In genomic region chr6:31037169-31037568, GRCh38 we compare ENCODE assay signal across 27 cellular contexts. TPM values are rescaled to one million over a fixed set of nuclear protein-coding genes. Genes with fewer than 3 reads are reported as not detected.
DNase-seq lines count a peak whose midpoint lies in the region; ATAC-seq and TF ChIP-seq lines count a peak whose summit lies in the region.
"Had no signal": no experiment of that assay in that cellular context is flagged by ENCODE, and none has a peak within 500 bp of the region (broad histone marks: within the 10 kb centered on the region; RNA-seq: fewer than 3 reads in every experiment).

No MANE protein-coding gene starts in this region.

- WGBS in mesenchymal stem cell: 95% methylated on average over 7 of the region's 7 CpGs
- WGBS in smooth muscle cell (ENCODE audit: low lambda C conversion rate): 77% methylated on average over 7 of the region's 7 CpGs

- H3K4me2 ChIP-seq in mesenchymal stem cell (ENCODE audit: low read length, poor library complexity, severe bottlenecking) (no peak overlapping the region), smooth muscle cell (peak overlapping the region; percentile 64)

- no peak overlapping the region for H3K4me3 ChIP-seq in mesenchymal stem cell (ENCODE audit: insufficient read depth in 1 of 2, low read depth in 1 of 2, low read length in 2 of 2)
- no peak overlapping the region for H3K4me3 ChIP-seq in smooth muscle cell
- H3K4me3 ChIP-seq in effector memory CD4-positive, alpha-beta T cell (ENCODE audit: insufficient read depth, low read depth, low read length, poor library complexity, severe bottlenecking): no peak overlapping the region
- H3K4me3 ChIP-seq: ascending aorta, heart left ventricle, prostate gland, tibial artery had no signal

- peaks cover 0 to 5% of the 10 kb centered on the region in 2 experiments for H3K27me3 ChIP-seq in mesenchymal stem cell (ENCODE audit: control insufficient read depth in 1 of 2, insufficient read depth in 1 of 2, low read length in 2 of 2)
- no peaks in the 10 kb centered on the region for H3K27me3 ChIP-seq in smooth muscle cell (ENCODE audit: low read depth)
- no peaks in the 10 kb centered on the region for H3K27me3 ChIP-seq in effector memory CD4-positive, alpha-beta T cell (replicated peaks; ENCODE audit: control insufficient read depth, insufficient read depth, low read length, poor library complexity, severe bottlenecking)
- H3K27me3 ChIP-seq: ascending aorta, heart left ventricle had no signal

- H2AFZ ChIP-seq in mesenchymal stem cell (ENCODE audit: low read depth, low read length) (no peak overlapping the region), smooth muscle cell (ENCODE audit: low read depth) (no peak overlapping the region)

- no peak for ATAC-seq in naive thymus-derived CD8-positive, alpha-beta T cell
- ATAC-seq: activated CD8-positive, alpha-beta T cell treated with anti-CD3 and anti-CD28 coated beads for 36 hours had no signal

- H3K79me2 ChIP-seq in smooth muscle cell (ENCODE audit: low read depth): no peaks in the 10 kb centered on the region

- H4K8ac ChIP-seq in mesenchymal stem cell (ENCODE audit: low read length): no peak overlapping the region

- no peak for TF ChIP-seq CTCF in smooth muscle cell (IDR thresholded peaks at IDR 0.05; ENCODE audit: borderline replicate concordance, insufficient read depth, poor library complexity, severe bottlenecking)

- H4K91ac ChIP-seq in mesenchymal stem cell (ENCODE audit: low read length): no peak overlapping the region

- H3K4me1 Mint-ChIP-seq in naive thymus-derived CD8-positive, alpha-beta T cell: no peaks in the 10 kb centered on the region

- no peak overlapping the region for H2BK15ac ChIP-seq in mesenchymal stem cell (ENCODE audit: low read depth, poor library complexity, severe bottlenecking)

- peaks cover 4% of the 10 kb centered on the region for H3F3A ChIP-seq in smooth muscle cell (ENCODE audit: low read depth)

- H3K27ac ChIP-seq in angular gyrus (ENCODE audit: low read depth, low read length) (peak overlapping the region; percentile 38), mesenchymal stem cell (ENCODE audit: low read length, poor library complexity, severe bottlenecking) (peak overlapping the region; percentile 2), smooth muscle cell (ENCODE audit: low read depth) (peak overlapping the region; percentile 18)
- no peak overlapping the region for H3K27ac ChIP-seq in effector memory CD4-positive, alpha-beta T cell (ENCODE audit: insufficient read depth, low read length, poor library complexity, severe bottlenecking)
- H3K27ac ChIP-seq: ascending aorta, C4-2B, prostate gland, tibial artery had no signal

- no peaks in the 10 kb centered on the region for H3K79me1 ChIP-seq in mesenchymal stem cell (replicated peaks; ENCODE audit: low read length, poor library complexity, severe bottlenecking)

- no peak overlapping the region for H2BK12ac ChIP-seq in mesenchymal stem cell (ENCODE audit: low read length in 2 of 2)

- H3K36me3 ChIP-seq in mesenchymal stem cell (ENCODE audit: control insufficient read depth in 1 of 2, insufficient read depth in 2 of 2, low read depth in 1 of 2, low read length in 2 of 2) (no peaks in the 10 kb centered on the region), smooth muscle cell (ENCODE audit: low read depth) (no peaks in the 10 kb centered on the region)
- H3K36me3 ChIP-seq in effector memory CD4-positive, alpha-beta T cell (ENCODE audit: control insufficient read depth, insufficient read depth, low read length): no peaks in the 10 kb centered on the region
- H3K36me3 ChIP-seq: ascending aorta, heart left ventricle, prostate gland, tibial artery had no signal

- POLR2A ChIA-PET in naive thymus-derived CD8-positive, alpha-beta T cell (lab: Charles Lee): no interaction called here

- H3K4me3 Mint-ChIP-seq in naive thymus-derived CD8-positive, alpha-beta T cell: no peak overlapping the region
- H3K4me3 Mint-ChIP-seq: activated CD8-positive, alpha-beta T cell treated with anti-CD3 and anti-CD28 coated beads for 36 hours; activated naive CD8-positive, alpha-beta T cell; stimulated activated naive CD8-positive, alpha-beta T cell treated with anti-CD3 and anti-CD28 coated beads, Interleukin-15, Interleukin-2, amounts not matched to agents 100 ng/mL and 50 ng/mL, for 24 hours had no signal

- no peak overlapping the region for H3K18ac ChIP-seq in mesenchymal stem cell (ENCODE audit: low read depth in 1 of 2, low read length in 2 of 2)

- peaks cover 8 to 15% (median 10%) of the 10 kb centered on the region in 5 donors for H3K27me3 Mint-ChIP-seq in naive thymus-derived CD8-positive, alpha-beta T cell

- no peaks in the 10 kb centered on the region for H3K9me3 Mint-ChIP-seq in naive thymus-derived CD8-positive, alpha-beta T cell
- H3K9me3 Mint-ChIP-seq: activated CD8-positive, alpha-beta T cell treated with anti-CD3 and anti-CD28 coated beads for 36 hours; stimulated activated naive CD8-positive, alpha-beta T cell treated with anti-CD3 and anti-CD28 coated beads, Interleukin-15, Interleukin-2, amounts not matched to agents 100 ng/mL and 50 ng/mL, for 24 hours had no signal

- no peak overlapping the region for H2AK5ac ChIP-seq in mesenchymal stem cell (ENCODE audit: low read length, severe bottlenecking)

- H3K4me1 ChIP-seq in mesenchymal stem cell (ENCODE audit: control insufficient read depth, insufficient read depth, low read depth, low read length) (peaks cover 9% of the 10 kb centered on the region), smooth muscle cell (ENCODE audit: low read depth) (no peaks in the 10 kb centered on the region)
- no peaks in the 10 kb centered on the region for H3K4me1 ChIP-seq in effector memory CD4-positive, alpha-beta T cell (ENCODE audit: control insufficient read depth, insufficient read depth, low read length, poor library complexity, severe bottlenecking)
- H3K4me1 ChIP-seq: ascending aorta, prostate gland, tibial artery had no signal

- peak overlapping the region in 1 of 2 experiments; percentile 21 for H3K14ac ChIP-seq in mesenchymal stem cell (ENCODE audit: low read length in 2 of 2)

- no peak overlapping the region for H3K9ac ChIP-seq in mesenchymal stem cell (ENCODE audit: low read length)
- no peak overlapping the region for H3K9ac ChIP-seq in smooth muscle cell (ENCODE audit: low read depth)

- H3K23ac ChIP-seq in mesenchymal stem cell (ENCODE audit: low read length in 2 of 2): no peak overlapping the region

- no peaks in the 10 kb centered on the region for H3K36me3 Mint-ChIP-seq in naive thymus-derived CD8-positive, alpha-beta T cell
- H3K36me3 Mint-ChIP-seq: activated naive CD8-positive, alpha-beta T cell had no signal

- H3K9me3 ChIP-seq in mesenchymal stem cell (ENCODE audit: control insufficient read depth, low read length) (no peaks in the 10 kb centered on the region), smooth muscle cell (replicated peaks; ENCODE audit: low read depth) (no peaks in the 10 kb centered on the region)
- no peaks in the 10 kb centered on the region for H3K9me3 ChIP-seq in effector memory CD4-positive, alpha-beta T cell (ENCODE audit: control insufficient read depth, low read length)
- H3K9me3 ChIP-seq: ascending aorta, heart left ventricle, prostate gland, tibial artery had no signal

- DNase-seq in GM04503 (ENCODE audit: low read depth): peak; percentile 62
- no peak for DNase-seq in mesenchymal stem cell
- no peak for DNase-seq in smooth muscle cell (lab: John Stamatoyannopoulos, UW; ENCODE audit: unreplicated experiment)
- no peak for DNase-seq in naive thymus-derived CD8-positive, alpha-beta T cell
- no peak for DNase-seq in hepatic stellate cell (ENCODE audit: low spot score)
- DNase-seq in effector memory CD4-positive, alpha-beta T cell: no peak
- DNase-seq: activated CD8-positive, alpha-beta T cell treated with anti-CD3 and anti-CD28 coated beads for 36 hours; DMS79; GDM1; heart left ventricle; Karpas-422; NCI-H1436; NCI-H2081 treated with DMSO at 0.1 percent for 48 hours; NCI-H345; RPMI8226; T-helper 2 cell had no signal

- H3K27ac Mint-ChIP-seq in naive thymus-derived CD8-positive, alpha-beta T cell: no peak overlapping the region
- H3K27ac Mint-ChIP-seq: activated CD8-positive, alpha-beta T cell treated with anti-CD3 and anti-CD28 coated beads for 36 hours; activated naive CD8-positive, alpha-beta T cell; stimulated activated naive CD8-positive, alpha-beta T cell treated with anti-CD3 and anti-CD28 coated beads, Interleukin-15, Interleukin-2, amounts not matched to agents 100 ng/mL and 50 ng/mL, for 24 hours had no signal

- no peak overlapping the region for H3K4ac ChIP-seq in mesenchymal stem cell (ENCODE audit: low read depth in 1 of 2, low read length in 2 of 2)

- H4K20me1 ChIP-seq in smooth muscle cell (ENCODE audit: low read depth): no peaks in the 10 kb centered on the region

- no peak overlapping the region for H2BK5ac ChIP-seq in mesenchymal stem cell (ENCODE audit: low read depth, low read length, poor library complexity, severe bottlenecking)

- no peak overlapping the region for H2BK120ac ChIP-seq in mesenchymal stem cell (ENCODE audit: low read depth, low read length)

RNA-seq across cellular contexts. Expression of gene MUC22, which starts 26.9 kb away (rescaled TPM):
- not detected for polyA plus RNA-seq in mesenchymal stem cell (2013, experiment 1 of 2)
- not detected for polyA plus RNA-seq in mesenchymal stem cell (2013, experiment 2 of 2)
- not detected in 2 replicates for total RNA-seq in smooth muscle cell
- not detected in 2 replicates for polyA plus RNA-seq in smooth muscle cell
- not detected for total RNA-seq in naive thymus-derived CD8-positive, alpha-beta T cell
- not detected for polyA plus RNA-seq in naive thymus-derived CD8-positive, alpha-beta T cell
- total RNA-seq: activated CD8-positive, alpha-beta T cell treated with anti-CD3 and anti-CD28 coated beads for 36 hours; ascending aorta; dermis microvascular lymphatic vessel endothelial cell; endothelial cell of umbilical vein; lung microvascular endothelial cell; SK-MEL-5 had no signal
- polyA plus RNA-seq: endothelial cell of umbilical vein had no signal

RNA-seq across cellular contexts. Expression of gene MUC21, which starts 53.7 kb away (rescaled TPM):
- polyA plus RNA-seq in mesenchymal stem cell (2013, experiment 1 of 2): not detected
- polyA plus RNA-seq in mesenchymal stem cell (2013, experiment 2 of 2): not detected
- not detected in 2 replicates for total RNA-seq in smooth muscle cell
- not detected in 2 replicates for polyA plus RNA-seq in smooth muscle cell
- total RNA-seq in naive thymus-derived CD8-positive, alpha-beta T cell: not detected
- not detected for polyA plus RNA-seq in naive thymus-derived CD8-positive, alpha-beta T cell
- total RNA-seq: activated CD8-positive, alpha-beta T cell treated with anti-CD3 and anti-CD28 coated beads for 36 hours; ascending aorta; dermis microvascular lymphatic vessel endothelial cell; endothelial cell of umbilical vein; heart left ventricle; lung microvascular endothelial cell; SK-MEL-5 had no signal
- polyA plus RNA-seq: endothelial cell of umbilical vein had no signal
